22 cellular contexts compared by ENCODE assay signal in the genomic region with DNA sequence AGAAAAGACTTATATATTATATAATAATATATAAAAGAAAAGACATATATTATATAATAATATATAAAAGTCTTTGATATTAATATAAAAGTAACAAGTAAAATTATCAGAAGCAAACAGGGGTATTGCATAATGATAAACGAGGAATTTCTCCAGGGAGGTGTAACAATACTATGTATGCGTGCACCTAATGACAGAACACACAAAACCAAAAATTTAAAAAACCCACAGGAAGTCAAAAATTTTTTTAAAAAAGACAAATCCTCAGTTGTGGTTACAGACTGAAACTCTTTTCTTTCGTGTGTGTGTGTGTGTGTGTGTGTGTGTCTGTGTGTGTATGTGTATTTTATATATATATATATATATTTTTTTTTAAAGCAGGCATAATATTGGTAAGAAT.
"Had no signal": no experiment of that assay in that cellular context is flagged by ENCODE, and none has a peak within 500 bp of the region (broad histone marks: within the 10 kb centered on the region; RNA-seq: fewer than 3 reads in every experiment).

No MANE protein-coding gene starts in this region.

- H3K9me3 ChIP-seq: MG63, SJSA1 had no signal

- H3K36me3 ChIP-seq: MG63, SJSA1 had no signal

- H3K27ac ChIP-seq: HL-60, SJSA1, SK-N-MC had no signal

- DNase-seq: Karpas-422, KG1, MG63, NCI-H1092, NCI-H1105 treated with DMSO at 0.1 percent for 48 hours, NCI-H1417 treated with DMSO at 0.1 percent for 48 hours, NCI-H146, NCI-H1694 treated with DMSO at 0.1 percent for 48 hours, NCI-H1930, NCI-H2081, NCI-H2107, NCI-H2227 treated with DMSO at 0.1 percent for 48 hours, NCI-H524, NCI-H526 treated with DMSO at 0.1 percent for 48 hours, NCI-H748 treated with DMSO at 0.1 percent for 48 hours, Right ventricle myocardium superior, RPMI8226, SIG-M5 had no signal

- H3K4me1 ChIP-seq: SJSA1 had no signal

- H3K4me3 ChIP-seq: MG63, SJSA1, SK-N-MC had no signal

- FAIRE-seq: HTR-8/SVneo had no signal

- H3K27me3 ChIP-seq: MG63, SJSA1 had no signal
